Comparison of ENCODE assay signal across 19 cellular contexts in the genomic region with DNA sequence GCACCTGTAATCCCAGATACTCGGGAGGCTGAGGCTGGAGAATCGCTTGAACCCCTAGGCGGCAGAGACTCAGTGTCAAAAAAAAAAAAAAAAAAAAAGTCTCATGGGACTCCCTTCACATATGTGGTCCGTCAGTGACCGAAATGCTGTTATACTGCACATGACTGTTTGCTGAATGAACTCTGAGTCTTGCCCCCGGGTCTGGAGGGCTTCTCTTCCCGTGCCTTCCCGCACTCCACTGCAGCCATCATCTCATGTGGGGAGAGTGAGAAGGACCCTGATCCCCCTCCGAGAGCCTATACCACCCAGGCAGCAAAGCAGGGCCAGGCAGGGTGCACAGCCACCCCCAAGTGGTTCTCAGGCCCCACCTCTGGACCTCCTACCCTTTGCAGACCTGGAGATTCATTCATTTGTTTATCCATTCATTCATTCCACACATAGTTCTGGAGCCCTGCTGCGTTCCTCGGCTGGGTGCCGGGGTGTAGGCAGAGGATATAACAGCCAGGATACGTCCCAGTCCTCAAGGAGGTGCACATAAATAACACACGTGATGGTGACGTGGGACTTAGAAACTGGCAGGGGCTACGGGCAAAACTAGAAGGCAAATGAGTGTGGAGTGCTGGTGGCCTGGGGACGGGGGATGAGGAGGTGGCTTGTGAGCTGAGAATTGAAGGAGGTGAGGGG. TPM values are rescaled to one million over a fixed set of nuclear protein-coding genes. Genes with fewer than 3 reads are reported as not detected.
DNase-seq lines count a peak whose midpoint lies in the region; ATAC-seq, FAIRE-seq and TF ChIP-seq lines count a peak whose summit lies in the region.
"Had no signal": no experiment of that assay in that cellular context is flagged by ENCODE, and none has a peak within 500 bp of the region (broad histone marks: within the 10 kb centered on the region; RNA-seq: fewer than 3 reads in every experiment).

No MANE protein-coding gene starts in this region.

- no peak overlapping the region for H4K8ac ChIP-seq in H1 (ENCODE audit: extremely low read depth, insufficient read depth, low read length)

- H3K79me2 ChIP-seq in H1 (ENCODE audit: control insufficient read depth in 1 of 2, insufficient read depth in 2 of 2, low read length in 2 of 2): no peaks in the 10 kb centered on the region

- H3K23ac ChIP-seq in H1 (ENCODE audit: insufficient read length): no peak overlapping the region

- intact Hi-C loops in aorta (cut with DNase I): no loop called here

- no peak overlapping the region for H2AFZ ChIP-seq in H1 (ENCODE audit: low read length)

- H3K36me3 ChIP-seq in HEK293 (ENCODE audit: control insufficient read depth in 2 of 2, insufficient read depth in 1 of 2, low read length in 2 of 2) (peaks cover 0 to 2% of the 10 kb centered on the region in 2 experiments; a peak in 1 of 3 replicates), H1 (ENCODE audit: control insufficient read depth in 2 of 4, insufficient read depth in 4 of 4, low read length in 3 of 4) (no peaks in the 10 kb centered on the region), aorta (ENCODE audit: control insufficient read depth in 1 of 2, insufficient read depth in 2 of 2, low read length in 1 of 2) (no peaks in the 10 kb centered on the region)
- H3K36me3 ChIP-seq: HAP-1 had no signal

- H3K14ac ChIP-seq in H1 (ENCODE audit: insufficient read length): no peak overlapping the region

- no peaks in the 10 kb centered on the region for H3K9me3 ChIP-seq in HEK293 (ENCODE audit: control insufficient read depth, insufficient read depth, low read depth, low read length)
- H3K9me3 ChIP-seq in H1 (ENCODE audit: insufficient read depth in 2 of 2, low read depth in 1 of 2, low read length in 1 of 2): no peaks in the 10 kb centered on the region
- no peaks in the 10 kb centered on the region for H3K9me3 ChIP-seq in aorta (ENCODE audit: control insufficient read depth, low read length)
- H3K9me3 ChIP-seq: body of pancreas, HAP-1 had no signal

- no peak overlapping the region for H2BK15ac ChIP-seq in H1 (ENCODE audit: low read length)

- peaks cover 0 to 4% of the 10 kb centered on the region in 2 experiments for H4K20me1 ChIP-seq in H1 (replicated peaks in 1 of 2; ENCODE audit: control insufficient read depth in 1 of 2, insufficient read depth in 2 of 2, low read length in 2 of 2)

- no peak overlapping the region for H2BK120ac ChIP-seq in H1 (replicated peaks; ENCODE audit: low read depth, low read length)

- no peak overlapping the region for H2BK5ac ChIP-seq in H1 (ENCODE audit: low read depth, low read length)

- H4K5ac ChIP-seq in H1 (ENCODE audit: insufficient read length, low read depth, low read length): no peak overlapping the region

- H3K9ac ChIP-seq in H1 (replicated peaks in 1 of 4; ENCODE audit: extremely low read depth in 1 of 4, low read depth in 3 of 4, low read length in 3 of 4): no peak overlapping the region

- CTCF ChIA-PET in HEK293 (lab: Yijun Ruan, JAX): interaction anchor here (2.5 to 5.3 kb wide), 2 partner anchors 83 to 85 kb away, joined by 8 to 65 read pairs; a partner anchor contains a TSS
- CTCF ChIA-PET in H1 (lab: Charles Lee; ENCODE audit: partially characterized antibody): interaction anchor here (0.7 to 3.5 kb wide), 4 partner anchors 82 to 95 kb away, joined by 3 to 31 read pairs (median 7); a partner anchor contains a TSS

- H3K4me3 ChIP-seq in HEK293 (ENCODE audit: low read depth, low read length) (no peak overlapping the region), H1 (ENCODE audit: extremely low read depth in 1 of 4, insufficient read depth in 2 of 4, low read depth in 3 of 4, low read length in 4 of 4) (no peak overlapping the region), aorta (ENCODE audit: low read length in 2 of 2) (no peak overlapping the region)
- H3K4me3 ChIP-seq: body of pancreas, HAP-1 had no signal

- peaks cover 12% of the 10 kb centered on the region for H3K4me1 Mint-ChIP-seq in stimulated activated effector memory CD8-positive, alpha-beta T cell treated with anti-CD3 and anti-CD28 coated beads, Interleukin-12 subunit alpha, Interleukin-12 subunit beta, amount 100 ng/mL, for 72 hours

- peak; percentile 3 for ATAC-seq in stimulated activated effector memory CD8-positive, alpha-beta T cell treated with anti-CD3 and anti-CD28 coated beads, Interleukin-12 subunit alpha, Interleukin-12 subunit beta, amount 100 ng/mL, for 72 hours
- no peak for ATAC-seq in aorta (ENCODE audit: low FRiP score)
- ATAC-seq: body of pancreas; stimulated activated naive CD8-positive, alpha-beta T cell treated with anti-CD3 and anti-CD28 coated beads, Interleukin-15, Interleukin-2, amounts not matched to agents 100 U/mL and 50 U/mL, for 24 hours had no signal

- DNase-seq in H1 (ENCODE audit: low read depth in 1 of 2, low spot score in 2 of 2) (no peak), SKM-1 treated with dmso at 0.1 percent for 144 hours (lab: John Stamatoyannopoulos, UW; ENCODE audit: unreplicated experiment) (no peak), aorta (no peak)
- no peak for DNase-seq in stimulated activated effector memory CD8-positive, alpha-beta T cell treated with anti-CD3 and anti-CD28 coated beads, Interleukin-12 subunit alpha, Interleukin-12 subunit beta, amount 100 ng/mL, for 72 hours (ENCODE audit: low spot score in 2 of 2)
- DNase-seq: activated CD4-positive, CD25-positive, alpha-beta regulatory T cell treated with anti-CD3 and anti-CD28 coated beads, Interleukin-2, amount 50 U/mL, for 72 hours; activated naive CD4-positive, alpha-beta T cell treated with anti-CD3 and anti-CD28 coated beads for 36 hours; body of pancreas; C1 segment of cervical spinal cord; hippocampal formation; MV-4-11; NCI-H2081 treated with DMSO at 0.1 percent for 48 hours; small intestine; stimulated activated naive CD8-positive, alpha-beta T cell treated with anti-CD3 and anti-CD28 coated beads, Interleukin-15, Interleukin-2, amounts not matched to agents 100 U/mL and 50 U/mL, for 24 hours had no signal

- TF ChIP-seq RAD21 in H1 (IDR thresholded peaks at IDR 0.05 in 1 of 2, conservative IDR thresholded peaks at IDR 0.05 in 1 of 2; ENCODE audit: low read depth in 2 of 2, low read length in 2 of 2): no peak

- TF ChIP-seq POLR2A in H1 (IDR thresholded peaks at IDR 0.05; ENCODE audit: control extremely low read depth in 1 of 2, low read depth in 2 of 2, low read length in 2 of 2): no peak

- peaks cover 0 to 3% (median 0%) of the 10 kb centered on the region in 4 experiments; a peak in 3 of 7 replicates for H3K27me3 ChIP-seq in H1 (replicated peaks in 1 of 4; ENCODE audit: control insufficient read depth in 3 of 4, extremely low read depth in 1 of 4, insufficient read depth in 3 of 4, low read length in 3 of 4)
- no peaks in the 10 kb centered on the region for H3K27me3 ChIP-seq in aorta (ENCODE audit: control insufficient read depth in 1 of 2, insufficient read depth in 2 of 2, low read length in 1 of 2)
- H3K27me3 ChIP-seq: body of pancreas had no signal

- H3K4me1 ChIP-seq in HEK293 (ENCODE audit: control insufficient read depth, insufficient read depth, low read length) (no peaks in the 10 kb centered on the region; the same call in 1 of the 2 replicates), H1 (replicated peaks in 1 of 4; ENCODE audit: control insufficient read depth in 3 of 4, insufficient read depth in 4 of 4, low read length in 3 of 4) (peaks cover 0 to 11% (median 4%) of the 10 kb centered on the region in 4 experiments; a peak in 5 of 7 replicates), aorta (ENCODE audit: control insufficient read depth in 1 of 2, insufficient read depth in 2 of 2, low read length in 2 of 2) (no peaks in the 10 kb centered on the region)
- H3K4me1 ChIP-seq: HAP-1 had no signal

- H4K91ac ChIP-seq in H1 (replicated peaks; ENCODE audit: insufficient read length, low read length): no peak overlapping the region

- no peak for FAIRE-seq in H1 (lab: Jason Lieb, UNC)
- FAIRE-seq: small intestine had no signal

- no peak overlapping the region for H2AK5ac ChIP-seq in H1 (ENCODE audit: low read depth, low read length)

- 0 out of 2 replicates have a peak overlapping the region, but pooled peaks have one; percentile 60 for H2BK12ac ChIP-seq in H1 (ENCODE audit: low read depth, low read length)

- peak overlapping the region; percentile 34 for H3K27ac Mint-ChIP-seq in stimulated activated effector memory CD8-positive, alpha-beta T cell treated with anti-CD3 and anti-CD28 coated beads, Interleukin-12 subunit alpha, Interleukin-12 subunit beta, amount 100 ng/mL, for 72 hours
- H3K27ac Mint-ChIP-seq: activated naive CD4-positive, alpha-beta T cell treated with anti-CD3 and anti-CD28 coated beads for 36 hours had no signal

- no peak overlapping the region for H2BK20ac ChIP-seq in H1 (ENCODE audit: low read length)

- no peak for TF ChIP-seq EP300 in H1 (IDR thresholded peaks at IDR 0.05; ENCODE audit: borderline replicate concordance in 1 of 2, low read depth in 2 of 2, low read length in 2 of 2)

- no peak overlapping the region for H3K56ac ChIP-seq in H1 (replicated peaks; ENCODE audit: insufficient read length, low read depth, low read length)

- no peak overlapping the region; the same call in 1 of the 2 replicates for H3K18ac ChIP-seq in H1 (ENCODE audit: extremely low read depth, low read length)

- peaks cover 21% of the 10 kb centered on the region for H3K36me3 Mint-ChIP-seq in stimulated activated effector memory CD8-positive, alpha-beta T cell treated with anti-CD3 and anti-CD28 coated beads, Interleukin-12 subunit alpha, Interleukin-12 subunit beta, amount 100 ng/mL, for 72 hours

- no peaks in the 10 kb centered on the region for H3K23me2 ChIP-seq in H1 (ENCODE audit: low read depth, low read length)

- WGBS in H1 (ENCODE audit: extremely low coverage in 1 of 2, insufficient coverage in 1 of 2, insufficient read length in 1 of 2, insufficient replicate concordance in 2 of 2, low coverage in 1 of 2, low lambda C conversion rate in 2 of 2, missing lambda C conversion rate in 1 of 2), 2 experiments: 85% methylated on average over 17 of the region's 17 CpGs; no CpG with 5 or more reads in 1 of the 2 experiments
- 34 to 37% methylated on average over 17 of the region's 17 CpGs for WGBS in aorta, 2 donors

- no peak overlapping the region for H3K4ac ChIP-seq in H1 (replicated peaks; ENCODE audit: insufficient read length, low read depth, low read length)

- no peaks in the 10 kb centered on the region for H3K79me1 ChIP-seq in H1 (ENCODE audit: low read depth, low read length)

- H3K27ac ChIP-seq in HEK293 (ENCODE audit: extremely low read depth, low read depth, low read length): no peak overlapping the region
- H3K27ac ChIP-seq in H1 (ENCODE audit: low read depth, low read length): no peak overlapping the region
- H3K27ac ChIP-seq in aorta (ENCODE audit: low read depth in 1 of 2, low read length in 2 of 2): no peak overlapping the region
- H3K27ac ChIP-seq: body of pancreas had no signal

- no peak for TF ChIP-seq CTCF in HEK293 (tag by site-specific recombination; IDR thresholded peaks at IDR 0.05)
- no peak for TF ChIP-seq CTCF in H1 (IDR thresholded peaks at IDR 0.05; ENCODE audit: control extremely low read depth in 1 of 3, insufficient read depth in 1 of 3, low read depth in 1 of 3, low read length in 3 of 3)

- H3K9me3 Mint-ChIP-seq in stimulated activated effector memory CD8-positive, alpha-beta T cell treated with anti-CD3 and anti-CD28 coated beads, Interleukin-12 subunit alpha, Interleukin-12 subunit beta, amount 100 ng/mL, for 72 hours: no peaks in the 10 kb centered on the region
- H3K9me3 Mint-ChIP-seq: activated naive CD4-positive, alpha-beta T cell treated with anti-CD3 and anti-CD28 coated beads for 36 hours had no signal

- no peak overlapping the region for H3K4me2 ChIP-seq in H1 (ENCODE audit: insufficient read depth in 1 of 2, low read depth in 2 of 2, low read length in 2 of 2)

- H3K4me3 Mint-ChIP-seq in stimulated activated effector memory CD8-positive, alpha-beta T cell treated with anti-CD3 and anti-CD28 coated beads, Interleukin-12 subunit alpha, Interleukin-12 subunit beta, amount 100 ng/mL, for 72 hours: no peak overlapping the region
- H3K4me3 Mint-ChIP-seq: activated naive CD4-positive, alpha-beta T cell treated with anti-CD3 and anti-CD28 coated beads for 36 hours had no signal

- POLR2A ChIA-PET in HEK293 (lab: Yijun Ruan, JAX) (no interaction called here), H1 (lab: Charles Lee; ENCODE audit: partially characterized antibody) (interaction anchor here (0.9 to 5.3 kb wide), 4 partner anchors 8 to 85 kb away, joined by 3 to 43 read pairs (median 20); a partner anchor contains a TSS)

RNA-seq across cellular contexts. Expression of a gene that starts 14.2 kb away (rescaled TPM):
- total RNA-seq in H1 (2021; fragmentation: NEBNext Ultra II Directional; extraction: Animal tissue kit (Norgen Biotek cat#: 25700)): 205 and 206 TPM in 2 replicates
- 1,037 and 1,353 TPM in 2 replicates for polyA plus RNA-seq in H1 (2011; rRNA removed)
- 521 TPM for polyA plus RNA-seq in H1 (2011; cell fraction: cytosol; rRNA removed)
- 400 TPM for polyA plus RNA-seq in H1 (2011; cell fraction: nucleus; rRNA removed)
- polyA plus RNA-seq in H1 (2012, experiment 1 of 2): 90.6 to 331 TPM (median 298 TPM) in 4 replicates
- 720 TPM for polyA plus RNA-seq in H1 (2012, experiment 2 of 2)
- 258 TPM for polyA plus RNA-seq in H1 (2013, experiment 1 of 2)
- 272 TPM for polyA plus RNA-seq in H1 (2013, experiment 2 of 2)
- 28.0 and 42.3 TPM in 2 replicates for polyA minus RNA-seq in H1 (2011; rRNA and poly(A)+ RNA removed)
- polyA minus RNA-seq in H1 (2011; cell fraction: cytosol; rRNA and poly(A)+ RNA removed): 42.3 TPM
- polyA minus RNA-seq in H1 (2011; cell fraction: nucleus; rRNA and poly(A)+ RNA removed): 35.8 TPM
- 100 to 1,000 TPM; 138 to 151 TPM for total RNA-seq in aorta
- 100 to 1,000 TPM; 326 to 405 TPM for polyA plus RNA-seq in aorta

RNA-seq across cellular contexts. Expression of a gene that starts 15.2 kb away (rescaled TPM):
- total RNA-seq in H1 (2021; fragmentation: NEBNext Ultra II Directional; extraction: Animal tissue kit (Norgen Biotek cat#: 25700)): 1.2 and 1.3 TPM in 2 replicates
- polyA plus RNA-seq in H1 (2011; rRNA removed) (2.2 and 3.9 TPM in 2 replicates), aorta (1 to 10 TPM; 1.9 to 6.9 TPM)
- 3.9 TPM for polyA plus RNA-seq in H1 (2011; cell fraction: cytosol; rRNA removed)
- 5.9 TPM for polyA plus RNA-seq in H1 (2011; cell fraction: nucleus; rRNA removed)
- 1.3 to 2.1 TPM (median 1.8 TPM) in 4 replicates for polyA plus RNA-seq in H1 (2012, experiment 1 of 2)
- polyA plus RNA-seq in H1 (2012, experiment 2 of 2): 1.1 TPM
- 1.2 TPM for polyA plus RNA-seq in H1 (2013, experiment 1 of 2)
- 1.5 TPM for polyA plus RNA-seq in H1 (2013, experiment 2 of 2)
- polyA minus RNA-seq in H1 (2011; rRNA and poly(A)+ RNA removed): 0.56 and 1.1 TPM in 2 replicates
- 2.6 TPM for polyA minus RNA-seq in H1 (2011; cell fraction: cytosol; rRNA and poly(A)+ RNA removed)
- polyA minus RNA-seq in H1 (2011; cell fraction: nucleus; rRNA and poly(A)+ RNA removed): 2.6 TPM
- total RNA-seq in aorta: 1 to 10 TPM; 3.9 to 9.2 TPM

RNA-seq across cellular contexts. Expression of a gene that starts 19.1 kb away (rescaled TPM):
- not detected in 2 replicates for total RNA-seq in H1 (2021; fragmentation: NEBNext Ultra II Directional; extraction: Animal tissue kit (Norgen Biotek cat#: 25700))
- not detected in 2 replicates for polyA plus RNA-seq in H1 (2011; rRNA removed)
- not detected for polyA plus RNA-seq in H1 (2011; cell fraction: cytosol; rRNA removed)
- polyA plus RNA-seq in H1 (2011; cell fraction: nucleus; rRNA removed): not detected
- polyA plus RNA-seq in H1 (2012, experiment 1 of 2): not detected in 4 replicates
- polyA plus RNA-seq in H1 (2012, experiment 2 of 2): not detected
- polyA plus RNA-seq in H1 (2013, experiment 1 of 2): not detected
- not detected for polyA plus RNA-seq in H1 (2013, experiment 2 of 2)
- polyA minus RNA-seq in H1 (2011; rRNA and poly(A)+ RNA removed): 0.50 TPM in 1 of 2 replicates, not detected in the other
- polyA minus RNA-seq in H1 (2011; cell fraction: cytosol; rRNA and poly(A)+ RNA removed): not detected
- not detected for polyA minus RNA-seq in H1 (2011; cell fraction: nucleus; rRNA and poly(A)+ RNA removed)
- not detected for total RNA-seq in aorta
- not detected for polyA plus RNA-seq in aorta
- total RNA-seq: body of pancreas; dermis microvascular lymphatic vessel endothelial cell; esophagus mucosa; omental fat pad; T-helper 2 cell treated with Interferon-gamma antibody and Interleukin-4, amounts not matched to agents 100 ng/mL and 5 ng/mL, for 36 hours had no signal
- polyA plus RNA-seq: small intestine had no signal

RNA-seq across cellular contexts. Expression of a gene that starts 24.6 kb away (rescaled TPM):
- 1.8 and 2.1 TPM in 2 replicates for total RNA-seq in H1 (2021; fragmentation: NEBNext Ultra II Directional; extraction: Animal tissue kit (Norgen Biotek cat#: 25700))
- polyA plus RNA-seq in H1 (2011; rRNA removed): 2.4 and 4.2 TPM in 2 replicates
- 4.2 TPM for polyA plus RNA-seq in H1 (2011; cell fraction: cytosol; rRNA removed)
- polyA plus RNA-seq in H1 (2011; cell fraction: nucleus; rRNA removed): 8.2 TPM
- 1.9 to 3.7 TPM (median 2.8 TPM) in 4 replicates for polyA plus RNA-seq in H1 (2012, experiment 1 of 2)
- polyA plus RNA-seq in H1 (2012, experiment 2 of 2): 1.7 TPM
- polyA plus RNA-seq in H1 (2013, experiment 1 of 2): 2.1 TPM
- polyA plus RNA-seq in H1 (2013, experiment 2 of 2): 1.4 TPM
- polyA minus RNA-seq in H1 (2011; rRNA and poly(A)+ RNA removed): 0.24 and 0.47 TPM in 2 replicates
- polyA minus RNA-seq in H1 (2011; cell fraction: cytosol; rRNA and poly(A)+ RNA removed): 0.66 TPM
- 1.1 TPM for polyA minus RNA-seq in H1 (2011; cell fraction: nucleus; rRNA and poly(A)+ RNA removed)
- 10 to 100 TPM in 1 of 2 donors, 1 to 10 TPM in 1; 9.4 to 14.0 TPM for total RNA-seq in aorta
- 10 to 100 TPM in 1 of 2 donors, 1 to 10 TPM in 1; 9.3 to 70.9 TPM for polyA plus RNA-seq in aorta

RNA-seq across cellular contexts. Expression of a gene that starts 38.2 kb away (rescaled TPM):
- total RNA-seq in H1 (2021; fragmentation: NEBNext Ultra II Directional; extraction: Animal tissue kit (Norgen Biotek cat#: 25700)): 0.40 and 0.63 TPM in 2 replicates
- polyA plus RNA-seq in H1 (2011; rRNA removed) (0.15 and 0.41 TPM in 2 replicates), aorta (1 to 10 TPM in 1 of 2 donors, under 1 TPM in 1; 0.38 to 3.3 TPM)
- 0.23 TPM for polyA plus RNA-seq in H1 (2011; cell fraction: cytosol; rRNA removed)
- 0.17 TPM for polyA plus RNA-seq in H1 (2011; cell fraction: nucleus; rRNA removed)
- 0.12 to 0.35 TPM (median 0.15 TPM) in 4 replicates for polyA plus RNA-seq in H1 (2012, experiment 1 of 2)
- polyA plus RNA-seq in H1 (2012, experiment 2 of 2): 0.13 TPM
- polyA plus RNA-seq in H1 (2013, experiment 1 of 2): 0.51 TPM
- polyA plus RNA-seq in H1 (2013, experiment 2 of 2): 0.42 TPM
- polyA minus RNA-seq in H1 (2011; rRNA and poly(A)+ RNA removed): 0.49 TPM in 1 of 2 replicates, not detected in the other
- polyA minus RNA-seq in H1 (2011; cell fraction: cytosol; rRNA and poly(A)+ RNA removed): not detected
- not detected for polyA minus RNA-seq in H1 (2011; cell fraction: nucleus; rRNA and poly(A)+ RNA removed)
- total RNA-seq in aorta: not detected
- total RNA-seq: activated naive CD4-positive, alpha-beta T cell treated with anti-CD3 and anti-CD28 coated beads for 36 hours; dermis microvascular lymphatic vessel endothelial cell; omental fat pad; T-helper 2 cell treated with Interferon-gamma antibody and Interleukin-4, amounts not matched to agents 100 ng/mL and 5 ng/mL, for 36 hours had no signal
